ENCODE assay signal across 8 cellular contexts in genomic region chr10:7484456-7485266, GRCh38.
DNase-seq lines count a peak whose midpoint lies in the region; ATAC-seq lines count a peak whose summit lies in the region.

No MANE protein-coding gene starts in this region.

- H3K4me3 Mint-ChIP-seq in memory B cell: peak overlapping the region; percentile 78

- H3K27me3 Mint-ChIP-seq in memory B cell: no peaks in the 10 kb centered on the region

- H3K9me3 Mint-ChIP-seq in memory B cell: peaks cover 4% of the 10 kb centered on the region

- H3K36me3 Mint-ChIP-seq in memory B cell: no peaks in the 10 kb centered on the region

- ATAC-seq in GM19328 (IDR thresholded peaks at IDR 0.05; ENCODE audit: unreplicated experiment) (peak; percentile 67), HG03432 (IDR thresholded peaks at IDR 0.05; ENCODE audit: unreplicated experiment) (peak; percentile 75), memory B cell (ENCODE audit: low read depth) (peak; percentile 36)

- in situ Hi-C loops in G401 (cut with HindIII; ENCODE audit: low sequenced_read_pairs): no loop called here

- H3K27ac Mint-ChIP-seq in memory B cell: peak overlapping the region; percentile 77

- H3K4me1 Mint-ChIP-seq in memory B cell: peaks cover 54% of the 10 kb centered on the region

- DNase-seq in Ammon's horn (ENCODE audit: low spot score) (peak; percentile 40), memory B cell (ENCODE audit: low spot score in 2 of 2) (peak in 1 of 2 donors; percentile 18), DMS53 treated with DMSO at 0.1 percent for 48 hours (lab: John Stamatoyannopoulos, UW; ENCODE audit: unreplicated experiment) (no peak), G401 (ENCODE audit: low spot score) (no peak), DMS53 (lab: John Stamatoyannopoulos, UW) (no peak)
- DNase-seq in activated CD4-positive, alpha-beta T cell treated with anti-CD3 and anti-CD28 coated beads, Interleukin-2, amount 50 U/mL, for 48 hours: peak; percentile 22 to 29

Comparison
In these comparisons a context has a peak if more than half of its experiments do, and no peak if none do; other contexts are left out.
1. DNase-seq: peak in Ammon's horn (single experiment) and activated CD4-positive, alpha-beta T cell treated with anti-CD3 and anti-CD28 coated beads, Interleukin-2, amount 50 U/mL, for 48 hours (2 of 2); none in DMS53 treated with DMSO at 0.1 percent for 48 hours (single experiment), G401 (single experiment) and DMS53 (single experiment).
2. Peak in every context shown above with its lines, with median percentiles within 50 percentile points of each other: ATAC-seq.